Comparison of ENCODE assay signal across 19 cellular contexts in genomic region chr1:55200667-55201066, GRCh38.
"Had no signal": no experiment of that assay in that cellular context is flagged by ENCODE, and none has a peak within 500 bp of the region (broad histone marks: within the 10 kb centered on the region; RNA-seq: fewer than 3 reads in every experiment).

No MANE protein-coding gene starts in this region.

- H3K27me3 Mint-ChIP-seq: activated CD8-positive, alpha-beta memory T cell treated with anti-CD3 and anti-CD28 coated beads, Interleukin-2, amount 10 ng/mL, durations not matched to agents 7 days and 5 days had no signal

- H3K4me1 ChIP-seq: neural progenitor cell had no signal

- H2AFZ ChIP-seq: neural progenitor cell had no signal

- DNase-seq: activated CD8-positive, alpha-beta memory T cell treated with anti-CD3 and anti-CD28 coated beads, Interleukin-2, amount 10 ng/mL, durations not matched to agents 7 days and 5 days; activated T-cell treated with anti-CD3 and anti-CD28 coated beads, Interleukin-2, amount 50 U/mL, for 4 hours; amniotic stem cell; body of pancreas; caudate nucleus; colonic mucosa; hippocampal formation; kidney; mesenchymal stem cell; ovary; SHP77 treated with DMSO at 0.1 percent for 48 hours; stimulated activated CD4-positive, alpha-beta T cell treated with anti-CD3 and anti-CD28 coated beads, Interleukin-1b, Interleukin-23, amount 100 ng/mL, for 48 hours; tibial artery; uterus had no signal

- H3K9me3 ChIP-seq: body of pancreas, colonic mucosa, ovary, tibial artery, uterus had no signal

- H3K4me3 ChIP-seq: body of pancreas, colonic mucosa, neural progenitor cell, ovary, tibial artery, uterus had no signal

- H3K4me2 ChIP-seq: neural progenitor cell had no signal

- ATAC-seq: activated CD8-positive, alpha-beta memory T cell treated with anti-CD3 and anti-CD28 coated beads, Interleukin-2, amount 10 ng/mL, durations not matched to agents 7 days and 5 days; activated T-cell treated with anti-CD3 and anti-CD28 coated beads, Interleukin-2, amount 50 U/mL, for 4 hours; body of pancreas; esophagus mucosa; sciatic nerve; SK-N-SH treated with all-trans-retinoic acid at 6 μM for 48 hours had no signal

- H3K36me3 ChIP-seq: colonic mucosa, neural progenitor cell, ovary, uterus had no signal

- H3K9me3 Mint-ChIP-seq: activated T-cell treated with anti-CD3 and anti-CD28 coated beads, Interleukin-2, amount 50 U/mL, for 4 hours had no signal

- H3K4me3 Mint-ChIP-seq: activated CD8-positive, alpha-beta memory T cell treated with anti-CD3 and anti-CD28 coated beads, Interleukin-2, amount 10 ng/mL, durations not matched to agents 7 days and 5 days; activated T-cell treated with anti-CD3 and anti-CD28 coated beads, Interleukin-2, amount 50 U/mL, for 4 hours; neural progenitor cell; WTC11 had no signal

- H3K27ac ChIP-seq: body of pancreas, colonic mucosa, neural progenitor cell, ovary, tibial artery had no signal

- H3K27ac Mint-ChIP-seq: activated CD8-positive, alpha-beta memory T cell treated with anti-CD3 and anti-CD28 coated beads, Interleukin-2, amount 10 ng/mL, durations not matched to agents 7 days and 5 days; neural progenitor cell; WTC11 had no signal

- H3K9ac ChIP-seq: neural progenitor cell had no signal

- FAIRE-seq: kidney had no signal

- H3K27me3 ChIP-seq: body of pancreas, colonic mucosa, neural progenitor cell, ovary, tibial artery, uterus had no signal
